In the genomic region with DNA sequence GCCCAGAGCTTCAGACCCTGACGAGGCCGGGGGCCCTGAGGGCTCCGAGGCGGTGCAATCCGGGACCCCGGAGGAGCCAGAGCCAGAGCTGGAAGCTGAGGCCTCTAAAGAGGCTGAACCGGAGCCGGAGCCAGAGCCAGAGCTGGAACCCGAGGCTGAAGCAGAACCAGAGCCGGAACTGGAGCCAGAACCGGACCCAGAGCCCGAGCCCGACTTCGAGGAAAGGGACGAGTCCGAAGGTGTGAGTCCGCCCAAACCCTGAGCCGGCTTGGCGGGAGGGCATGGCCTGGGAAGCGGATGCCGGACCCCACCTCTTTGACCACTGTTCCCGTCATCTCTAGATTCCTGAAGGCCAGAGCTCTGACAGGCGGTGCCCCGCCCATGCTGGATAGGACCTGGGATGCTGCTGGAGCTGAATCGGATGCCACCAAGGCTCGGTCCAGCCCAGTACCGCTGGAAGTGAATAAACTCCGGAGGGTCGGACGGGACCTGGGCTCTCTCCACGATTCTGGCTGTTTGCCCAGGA, we compare ENCODE assay signal across 6 cellular contexts. TPM values are rescaled to one million over a fixed set of nuclear protein-coding genes. Genes with fewer than 3 reads are reported as not detected.
A peak's percentile ranks its signal among the peaks of the same experiment; 100 is the strongest.
DNase-seq lines count a peak whose midpoint lies in the region; ATAC-seq and TF ChIP-seq lines count a peak whose summit lies in the region.

No MANE protein-coding gene starts in this region.

- DNase-seq in activated B cell treated with CpG ODN at 0.5 μM for 24 hours (no peak), memory B cell (ENCODE audit: low spot score in 2 of 2) (no peak), posterior cingulate gyrus (no peak), glomerular visceral epithelial cell (ENCODE audit: extremely low spot score) (no peak)

- H3K36me3 Mint-ChIP-seq in activated B cell treated with CpG ODN at 0.5 μM for 24 hours (ENCODE audit: low read depth) (no peaks in the 10 kb centered on the region), memory B cell (no peaks in the 10 kb centered on the region)

- CTCF ChIA-PET in activated B cell treated with CpG ODN at 0.5 μM for 24 hours (lab: Charles Lee): interaction anchor here (1.3 to 1.8 kb wide), 3 partner anchors 14 to 157 kb away, joined by 4 to 6 read pairs (median 4); no protein-coding TSS in a partner anchor

- H3K4me1 Mint-ChIP-seq in activated B cell treated with CpG ODN at 0.5 μM for 24 hours: peaks cover 26% of the 10 kb centered on the region
- peaks cover 32% of the 10 kb centered on the region for H3K4me1 Mint-ChIP-seq in memory B cell

- H3K27me3 ChIP-seq in BLaER1 treated with 17β-estradiol and CSF1 and Interleukin-3, amounts not matched to agents 10 nM and 100 nM: peaks cover 14 to 28% (median 21%) of the 10 kb centered on the region in 11 experiments; a peak in 20 of 22 replicates

- H3K9me3 ChIP-seq in BLaER1 treated with 17β-estradiol and CSF1 and Interleukin-3, amounts not matched to agents 10 nM and 100 nM (replicated peaks in 1 of 11): no peaks in the 10 kb centered on the region

- H3K9me3 Mint-ChIP-seq in activated B cell treated with CpG ODN at 0.5 μM for 24 hours (no peaks in the 10 kb centered on the region), memory B cell (no peaks in the 10 kb centered on the region)

- POLR2A ChIA-PET in activated B cell treated with CpG ODN at 0.5 μM for 24 hours (lab: Charles Lee): interaction anchor here (1.7 kb wide), 1 partner anchor 12 kb away, joined by 4 read pairs; no protein-coding TSS in a partner anchor

- H4K20me1 ChIP-seq in BLaER1 treated with 17β-estradiol and CSF1 and Interleukin-3, amounts not matched to agents 10 nM and 100 nM: peaks cover 11 to 54% (median 51%) of the 10 kb centered on the region in 11 experiments; a peak in 21 of 22 replicates

- H3K27ac ChIP-seq in BLaER1 treated with 17β-estradiol and CSF1 and Interleukin-3, amounts not matched to agents 10 nM and 100 nM: peak overlapping the region; percentile 18 to 73 (median 65); a peak in 20 of 22 replicates

- TF ChIP-seq CTCF in activated B cell treated with CpG ODN at 0.5 μM for 24 hours (IDR thresholded peaks at IDR 0.05): no peak

- peak overlapping the region; percentile 87 to 100 (median 95) for H3K4me2 ChIP-seq in BLaER1 treated with 17β-estradiol and CSF1 and Interleukin-3, amounts not matched to agents 10 nM and 100 nM

- peak overlapping the region; percentile 71 for H3K4me3 Mint-ChIP-seq in activated B cell treated with CpG ODN at 0.5 μM for 24 hours
- H3K4me3 Mint-ChIP-seq in memory B cell: peak overlapping the region; percentile 82

- intact Hi-C loops in activated B cell treated with CpG ODN at 0.5 μM for 24 hours (cut with micrococcal nuclease): loop anchor here (1.0 kb wide), 1 partner anchor 15 kb away; a partner anchor contains a TSS
- intact Hi-C loops in posterior cingulate gyrus (cut with DNase I): no loop called here

- peaks cover 62 to 90% (median 77%) of the 10 kb centered on the region in 10 experiments for H3K4me1 ChIP-seq in BLaER1 treated with 17β-estradiol and CSF1 and Interleukin-3, amounts not matched to agents 10 nM and 100 nM

- peak overlapping the region; percentile 57 to 79 (median 67) for H3K9ac ChIP-seq in BLaER1 treated with 17β-estradiol and CSF1 and Interleukin-3, amounts not matched to agents 10 nM and 100 nM

- no peak overlapping the region for H3K27ac Mint-ChIP-seq in activated B cell treated with CpG ODN at 0.5 μM for 24 hours
- no peak overlapping the region for H3K27ac Mint-ChIP-seq in memory B cell

- ATAC-seq in activated B cell treated with CpG ODN at 0.5 μM for 24 hours (ENCODE audit: low read depth) (no peak), memory B cell (ENCODE audit: low read depth) (no peak), HG02759 (IDR thresholded peaks at IDR 0.05; ENCODE audit: unreplicated experiment) (no peak)

- H3K4me3 ChIP-seq in BLaER1 treated with 17β-estradiol and CSF1 and Interleukin-3, amounts not matched to agents 10 nM and 100 nM: peak overlapping the region; percentile 44 to 69 (median 58)

- peaks cover 0 to 30% (median 6%) of the 10 kb centered on the region in 11 experiments; a peak in 10 of 22 replicates for H3K36me3 ChIP-seq in BLaER1 treated with 17β-estradiol and CSF1 and Interleukin-3, amounts not matched to agents 10 nM and 100 nM

- peaks cover 57% of the 10 kb centered on the region for H3K27me3 Mint-ChIP-seq in activated B cell treated with CpG ODN at 0.5 μM for 24 hours
- H3K27me3 Mint-ChIP-seq in memory B cell: peaks cover 42% of the 10 kb centered on the region

RNA-seq across cellular contexts. Expression of a gene that starts 4.4 kb away (rescaled TPM):
- 0.64 and 0.91 TPM in 2 replicates for total RNA-seq in activated B cell treated with CpG ODN at 0.5 μM for 24 hours

RNA-seq across cellular contexts. Expression of a gene that starts 9.0 kb away (rescaled TPM):
- total RNA-seq in activated B cell treated with CpG ODN at 0.5 μM for 24 hours: 10.6 and 18.7 TPM in 2 replicates

RNA-seq across cellular contexts. Expression of a gene that starts 10.2 kb away (rescaled TPM):
- total RNA-seq in activated B cell treated with CpG ODN at 0.5 μM for 24 hours: 5.9 and 7.3 TPM in 2 replicates

RNA-seq across cellular contexts. Expression of a gene that starts 15.0 kb away (rescaled TPM):
- 5.6 and 6.5 TPM in 2 replicates for total RNA-seq in activated B cell treated with CpG ODN at 0.5 μM for 24 hours

RNA-seq across cellular contexts. Expression of a gene that starts 15.1 kb away (rescaled TPM):
- total RNA-seq in activated B cell treated with CpG ODN at 0.5 μM for 24 hours: 31.5 and 37.3 TPM in 2 replicates
